Comparison of ENCODE assay signal across 25 cellular contexts in the genomic region with DNA sequence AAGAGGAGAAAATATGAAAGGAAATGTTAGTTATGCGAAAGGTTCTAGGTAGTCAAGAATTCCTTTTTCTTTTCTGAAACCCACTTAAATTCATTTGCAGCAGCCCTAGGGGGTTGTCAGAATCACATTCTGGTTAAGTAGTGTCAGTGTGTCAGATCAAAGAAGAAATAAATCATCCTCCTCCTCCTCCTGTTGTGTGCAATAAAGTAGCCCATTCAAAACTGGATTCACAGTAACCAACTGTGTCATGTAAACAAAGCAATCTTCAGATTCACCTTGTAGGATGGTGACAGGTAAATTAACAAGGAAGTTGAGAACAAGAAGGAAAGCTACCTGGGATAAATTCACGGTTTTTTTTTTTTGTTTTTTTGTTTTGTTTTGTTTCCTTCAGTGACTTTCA.
"Had no signal": no experiment of that assay in that cellular context is flagged by ENCODE, and none has a peak within 500 bp of the region (broad histone marks: within the 10 kb centered on the region; RNA-seq: fewer than 3 reads in every experiment).

No MANE protein-coding gene starts in this region.

- ATAC-seq: left lobe of liver; lower lobe of right lung; naive thymus-derived CD8-positive, alpha-beta T cell; sciatic nerve; stimulated activated memory B cell treated with anti-CD40 and anti-IgM and Interleukin-4, amounts not matched to agents 10 μg/mL and 1 μg/mL and 100 μg/mL, for 72 hours; stimulated activated naive CD8-positive, alpha-beta T cell treated with anti-CD3 and anti-CD28 coated beads, Interleukin-15, amount 100 ng/mL, for 72 hours had no signal

- H3K27me3 Mint-ChIP-seq: progenitor cell of endocrine pancreas; stimulated activated memory B cell treated with anti-CD40 and anti-IgM and Interleukin-4, amounts not matched to agents 10 μg/mL and 1 μg/mL and 100 μg/mL, for 72 hours; stimulated activated naive CD8-positive, alpha-beta T cell treated with anti-CD3 and anti-CD28 coated beads, Interleukin-15, amount 100 ng/mL, for 72 hours had no signal

- H3K9me3 ChIP-seq: lower lobe of right lung, ovary, right atrium auricular region, spleen, tibial nerve, upper lobe of left lung, vagina had no signal

- H3K27ac Mint-ChIP-seq: immature natural killer cell; nephron; progenitor cell of endocrine pancreas; stimulated activated memory B cell treated with anti-CD40 and anti-IgM and Interleukin-4, amounts not matched to agents 10 μg/mL and 1 μg/mL and 100 μg/mL, for 72 hours had no signal

- H3K27me3 ChIP-seq: ovary, right atrium auricular region, tibial nerve, upper lobe of left lung, vagina had no signal

- H3K4me1 Mint-ChIP-seq: immature natural killer cell; stimulated activated memory B cell treated with anti-CD40 and anti-IgM and Interleukin-4, amounts not matched to agents 10 μg/mL and 1 μg/mL and 100 μg/mL, for 72 hours; stimulated activated naive CD8-positive, alpha-beta T cell treated with anti-CD3 and anti-CD28 coated beads, Interleukin-15, amount 100 ng/mL, for 72 hours had no signal

- H3K27ac ChIP-seq: lower lobe of right lung, ovary, spleen, upper lobe of left lung, vagina had no signal

- H3K36me3 Mint-ChIP-seq: stimulated activated memory B cell treated with anti-CD40 and anti-IgM and Interleukin-4, amounts not matched to agents 10 μg/mL and 1 μg/mL and 100 μg/mL, for 72 hours had no signal

- H3K9me3 Mint-ChIP-seq: nephron; stimulated activated memory B cell treated with anti-CD40 and anti-IgM and Interleukin-4, amounts not matched to agents 10 μg/mL and 1 μg/mL and 100 μg/mL, for 72 hours had no signal

- H3K36me3 ChIP-seq: lower lobe of right lung, ovary, spleen, tibial nerve, upper lobe of left lung, vagina had no signal

- H3K4me3 Mint-ChIP-seq: immature natural killer cell; naive thymus-derived CD8-positive, alpha-beta T cell; nephron; stimulated activated memory B cell treated with anti-CD40 and anti-IgM and Interleukin-4, amounts not matched to agents 10 μg/mL and 1 μg/mL and 100 μg/mL, for 72 hours; stimulated activated naive CD8-positive, alpha-beta T cell treated with anti-CD3 and anti-CD28 coated beads, Interleukin-15, amount 100 ng/mL, for 72 hours had no signal

- FAIRE-seq: islet of Langerhans had no signal

- H3K4me1 ChIP-seq: lower lobe of right lung, spleen, upper lobe of left lung, vagina had no signal

- H3K4me3 ChIP-seq: lower lobe of right lung, ovary, right atrium auricular region, skin epidermis, spleen, tibial nerve, upper lobe of left lung, vagina had no signal

- DNase-seq: head of caudate nucleus; hippocampal formation; immature natural killer cell; lower lobe of right lung; mesenchymal stem cell; naive thymus-derived CD8-positive, alpha-beta T cell; ovary; spleen; stimulated activated CD4-positive, alpha-beta T cell treated with anti-CD3 and anti-CD28 coated beads, Interleukin-2, amount 100 ng/mL, for 48 hours; stimulated activated CD4-positive, alpha-beta T cell treated with anti-CD3 and anti-CD28 coated beads, Interleukin-4, amount 100 ng/mL, for 4 hours; stimulated activated CD8-positive, alpha-beta memory T cell treated with anti-CD3 and anti-CD28 coated beads, Interleukin-4, amount 100 ng/mL, for 48 hours; stimulated activated naive CD4-positive, alpha-beta T cell treated with Interleukin-2 at 50 U/mL for 16 hours; stimulated activated naive CD8-positive, alpha-beta T cell treated with anti-CD3 and anti-CD28 coated beads, Interleukin-15, amount 100 ng/mL, for 72 hours; substantia nigra; upper lobe of left lung had no signal
